Comparison of ENCODE assay signal across 9 cellular contexts in the genomic region with DNA sequence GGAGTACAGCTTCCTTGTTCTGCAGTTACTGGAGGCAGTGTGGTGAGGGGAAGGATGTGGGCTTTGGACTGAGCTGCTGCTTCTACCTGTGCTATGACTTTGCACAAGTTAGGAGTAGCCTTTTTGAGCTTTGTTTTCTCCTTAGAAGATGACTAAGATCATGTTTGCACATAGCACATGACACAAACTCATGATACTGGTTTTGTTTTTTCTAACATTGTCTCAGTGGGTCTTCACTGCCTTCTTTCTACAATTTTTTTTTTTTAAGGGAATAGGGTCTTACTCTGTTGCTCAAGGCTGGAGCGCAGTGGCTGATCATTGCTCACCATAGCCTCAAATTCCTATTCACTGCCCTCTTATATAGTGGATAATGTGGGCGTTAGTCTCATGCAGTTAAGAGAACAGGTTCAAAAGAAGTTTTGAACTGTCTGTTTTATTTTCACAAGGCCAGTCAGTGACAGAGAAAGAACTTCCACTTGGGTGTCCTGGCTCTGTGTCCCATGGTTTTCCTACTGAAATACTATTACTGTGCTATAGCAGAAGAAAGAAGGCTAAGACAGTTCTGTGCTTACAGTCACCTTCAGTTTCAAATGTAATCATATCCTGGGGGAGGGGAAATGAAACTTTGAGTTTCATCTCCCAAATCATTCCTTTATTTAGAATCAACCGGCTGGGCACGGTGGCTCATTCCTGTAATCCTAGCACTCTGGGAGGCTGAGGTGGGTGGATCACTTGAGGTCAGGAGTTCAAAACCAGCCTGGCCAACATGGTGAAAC.
DNase-seq lines count a peak whose midpoint lies in the region; ATAC-seq lines count a peak whose summit lies in the region.
"Had no signal": no experiment of that assay in that cellular context is flagged by ENCODE, and none has a peak within 500 bp of the region (broad histone marks: within the 10 kb centered on the region; RNA-seq: fewer than 3 reads in every experiment).

No MANE protein-coding gene starts in this region.

- H3K27ac Mint-ChIP-seq in activated T-helper 2 cell treated with anti-CD3 and anti-CD28 coated beads, Interferon-gamma antibody, Interleukin-2, Interleukin-4, amounts not matched to agents 10 μg/mL and 5 μg/mL and 100 μg/mL, durations not matched to agents 14 hours and 24 hours and 36 hours: peak overlapping the region; percentile 37

- H3K4me1 Mint-ChIP-seq in activated T-helper 2 cell treated with anti-CD3 and anti-CD28 coated beads, Interferon-gamma antibody, Interleukin-2, Interleukin-4, amounts not matched to agents 10 μg/mL and 5 μg/mL and 100 μg/mL, durations not matched to agents 14 hours and 24 hours and 36 hours (ENCODE audit: low read depth): peaks cover 50% of the 10 kb centered on the region

- H3K9me3 Mint-ChIP-seq in activated T-helper 2 cell treated with anti-CD3 and anti-CD28 coated beads, Interferon-gamma antibody, Interleukin-2, Interleukin-4, amounts not matched to agents 10 μg/mL and 5 μg/mL and 100 μg/mL, durations not matched to agents 14 hours and 24 hours and 36 hours: no peaks in the 10 kb centered on the region

- peaks cover 5% of the 10 kb centered on the region for H3K36me3 Mint-ChIP-seq in activated T-helper 2 cell treated with anti-CD3 and anti-CD28 coated beads, Interferon-gamma antibody, Interleukin-2, Interleukin-4, amounts not matched to agents 10 μg/mL and 5 μg/mL and 100 μg/mL, durations not matched to agents 14 hours and 24 hours and 36 hours (ENCODE audit: low read depth)

- DNase-seq in stimulated activated CD4-positive, alpha-beta T cell treated with anti-CD3 and anti-CD28 coated beads, Interleukin-15, amount 100 ng/mL, for 24 hours: peak; percentile 28
- no peak for DNase-seq in stimulated activated CD4-positive, alpha-beta T cell treated with anti-CD3 and anti-CD28 coated beads, Interleukin-2, amount 100 ng/mL, for 48 hours
- DNase-seq in activated T-helper 2 cell treated with anti-CD3 and anti-CD28 coated beads, Interferon-gamma antibody, Interleukin-2, Interleukin-4, amounts not matched to agents 10 μg/mL and 5 μg/mL and 100 μg/mL, durations not matched to agents 14 hours and 24 hours and 36 hours (ENCODE audit: low spot score): peak; percentile 26
- DNase-seq in SHP77 treated with DMSO at 0.1 percent for 48 hours (lab: John Stamatoyannopoulos, UW): no peak
- DNase-seq in Ammon's horn (ENCODE audit: low spot score): no peak
- DNase-seq in NCI-H526 treated with DMSO at 0.1 percent for 48 hours (lab: John Stamatoyannopoulos, UW): no peak
- DNase-seq in NCI-H2171 treated with DMSO at 0.1 percent for 48 hours (lab: John Stamatoyannopoulos, UW): no peak
- DNase-seq: esophagus squamous epithelium had no signal

- no peak overlapping the region for H3K4me3 Mint-ChIP-seq in activated T-helper 2 cell treated with anti-CD3 and anti-CD28 coated beads, Interferon-gamma antibody, Interleukin-2, Interleukin-4, amounts not matched to agents 10 μg/mL and 5 μg/mL and 100 μg/mL, durations not matched to agents 14 hours and 24 hours and 36 hours (ENCODE audit: low read depth)

- intact Hi-C loops in activated T-helper 2 cell treated with anti-CD3 and anti-CD28 coated beads, Interferon-gamma antibody, Interleukin-2, Interleukin-4, amounts not matched to agents 10 μg/mL and 5 μg/mL and 100 μg/mL, durations not matched to agents 14 hours and 24 hours and 36 hours (cut with micrococcal nuclease): loop anchor here (5.0 kb wide), 1 partner anchor 71 kb away; a partner anchor contains a TSS

- ATAC-seq in HG03159 (IDR thresholded peaks at IDR 0.05; ENCODE audit: unreplicated experiment): peak; percentile 59

- no peaks in the 10 kb centered on the region for H3K27me3 Mint-ChIP-seq in activated T-helper 2 cell treated with anti-CD3 and anti-CD28 coated beads, Interferon-gamma antibody, Interleukin-2, Interleukin-4, amounts not matched to agents 10 μg/mL and 5 μg/mL and 100 μg/mL, durations not matched to agents 14 hours and 24 hours and 36 hours (ENCODE audit: low read depth)

Comparison
In these comparisons a context has a peak if more than half of its experiments do, and no peak if none do; other contexts are left out.
1. DNase-seq: peak in stimulated activated CD4-positive, alpha-beta T cell treated with anti-CD3 and anti-CD28 coated beads, Interleukin-15, amount 100 ng/mL, for 24 hours (single experiment) and activated T-helper 2 cell treated with anti-CD3 and anti-CD28 coated beads, Interferon-gamma antibody, Interleukin-2, Interleukin-4, amounts not matched to agents 10 μg/mL and 5 μg/mL and 100 μg/mL, durations not matched to agents 14 hours and 24 hours and 36 hours (single experiment); none in stimulated activated CD4-positive, alpha-beta T cell treated with anti-CD3 and anti-CD28 coated beads, Interleukin-2, amount 100 ng/mL, for 48 hours (0 of 2), SHP77 treated with DMSO at 0.1 percent for 48 hours (single experiment), Ammon's horn (single experiment), NCI-H526 treated with DMSO at 0.1 percent for 48 hours (single experiment) and NCI-H2171 treated with DMSO at 0.1 percent for 48 hours (single experiment).